8 cellular contexts compared by ENCODE assay signal in genomic region chr20:44886828-44887227, GRCh38. TPM values are rescaled to one million over a fixed set of nuclear protein-coding genes. Genes with fewer than 3 reads are reported as not detected.
DNase-seq lines count a peak whose midpoint lies in the region; ATAC-seq and TF ChIP-seq lines count a peak whose summit lies in the region.

No MANE protein-coding gene starts in this region.

- DNase-seq in CD4-positive, CD25-positive, alpha-beta regulatory T cell, result no peak
- DNase-seq in NT2/D1 (ENCODE audit: low read depth, low spot score) (no peak), endothelial cell (ENCODE audit: low spot score) (no peak), neural progenitor cell (ENCODE audit: low spot score) (no peak), DMS79 (lab: John Stamatoyannopoulos, UW) (no peak), NCI-H2029 treated with DMSO at 0.1 percent for 48 hours (lab: John Stamatoyannopoulos, UW) (no peak), kidney tubule cell (ENCODE audit: low spot score) (no peak), glomerular visceral epithelial cell (ENCODE audit: extremely low spot score) (no peak)

- peak overlapping the region; percentile 90 to 98 (median 95) for H3K4me3 Mint-ChIP-seq in CD4-positive, CD25-positive, alpha-beta regulatory T cell
- H3K4me3 Mint-ChIP-seq in endothelial cell (ENCODE audit: unreplicated experiment) (peak overlapping the region; percentile 99), neural progenitor cell (peak overlapping the region; percentile 95)

- H3K9ac ChIP-seq in NT2/D1 (ENCODE audit: insufficient read length, low read depth) (peak overlapping the region; percentile 94), neural progenitor cell (peak overlapping the region; percentile 76)

- peaks cover 9% of the 10 kb centered on the region for H3F3A ChIP-seq in neural progenitor cell (ENCODE audit: low read depth)

- no peak for ATAC-seq in CD4-positive, CD25-positive, alpha-beta regulatory T cell (ENCODE audit: low read depth in 2 of 2)

- peaks cover 60% of the 10 kb centered on the region for H4K20me1 ChIP-seq in neural progenitor cell (ENCODE audit: low read depth)

- H3K4me1 Mint-ChIP-seq in CD4-positive, CD25-positive, alpha-beta regulatory T cell, result peaks cover 23 to 83% (median 57%) of the 10 kb centered on the region in 4 donors
- H3K4me1 Mint-ChIP-seq in endothelial cell (ENCODE audit: unreplicated experiment) (peaks cover 28% of the 10 kb centered on the region), neural progenitor cell (peaks cover 29% of the 10 kb centered on the region)

- peak overlapping the region; percentile 87 for H3K4me3 ChIP-seq in CD4-positive, CD25-positive, alpha-beta regulatory T cell (ENCODE audit: low read depth, low read length)
- peak overlapping the region; percentile 89 for H3K4me3 ChIP-seq in NT2/D1 (ENCODE audit: insufficient read length, low read depth)
- H3K4me3 ChIP-seq in neural progenitor cell, result peak overlapping the region; percentile 81

- H3K36me3 Mint-ChIP-seq in CD4-positive, CD25-positive, alpha-beta regulatory T cell, result peaks cover 4% of the 10 kb centered on the region
- peaks cover 7% of the 10 kb centered on the region for H3K36me3 Mint-ChIP-seq in endothelial cell (ENCODE audit: low read depth, unreplicated experiment)
- H3K36me3 Mint-ChIP-seq in neural progenitor cell, result peaks cover 2% of the 10 kb centered on the region

- H3K4me2 ChIP-seq in neural progenitor cell, result peak overlapping the region; percentile 98

- peaks cover 63% of the 10 kb centered on the region for H3K4me1 ChIP-seq in CD4-positive, CD25-positive, alpha-beta regulatory T cell (ENCODE audit: control insufficient read depth, insufficient read depth, low read length, poor library complexity, severe bottlenecking)
- H3K4me1 ChIP-seq in NT2/D1 (ENCODE audit: insufficient read depth, insufficient read length) (peaks cover 2% of the 10 kb centered on the region), neural progenitor cell (peaks cover 24% of the 10 kb centered on the region)

- H3K27me3 ChIP-seq in CD4-positive, CD25-positive, alpha-beta regulatory T cell (ENCODE audit: control insufficient read depth, insufficient read depth, low read length), result no peaks in the 10 kb centered on the region
- H3K27me3 ChIP-seq in NT2/D1 (ENCODE audit: insufficient read depth, insufficient read length), result no peaks in the 10 kb centered on the region
- no peaks in the 10 kb centered on the region for H3K27me3 ChIP-seq in neural progenitor cell

- no peaks in the 10 kb centered on the region for H3K9me3 Mint-ChIP-seq in CD4-positive, CD25-positive, alpha-beta regulatory T cell
- H3K9me3 Mint-ChIP-seq in endothelial cell (ENCODE audit: unreplicated experiment) (no peaks in the 10 kb centered on the region), neural progenitor cell (no peaks in the 10 kb centered on the region)

- H3K27me3 Mint-ChIP-seq in CD4-positive, CD25-positive, alpha-beta regulatory T cell, result no peaks in the 10 kb centered on the region
- H3K27me3 Mint-ChIP-seq in endothelial cell (ENCODE audit: unreplicated experiment) (peaks cover 5% of the 10 kb centered on the region), neural progenitor cell (ENCODE audit: insufficient read depth, low read depth) (peaks cover 9% of the 10 kb centered on the region)

- peaks cover 64% of the 10 kb centered on the region for H3K79me2 ChIP-seq in neural progenitor cell (ENCODE audit: low read depth)

- peak overlapping the region; percentile 94 for H3K27ac ChIP-seq in CD4-positive, CD25-positive, alpha-beta regulatory T cell (ENCODE audit: insufficient read depth, low read length, poor library complexity, severe bottlenecking)
- H3K27ac ChIP-seq in neural progenitor cell, result no peak overlapping the region

- peaks cover 8% of the 10 kb centered on the region for H3K36me3 ChIP-seq in CD4-positive, CD25-positive, alpha-beta regulatory T cell (ENCODE audit: control insufficient read depth, insufficient read depth, low read length)
- H3K36me3 ChIP-seq in NT2/D1 (ENCODE audit: insufficient read depth, insufficient read length, low read length) (peaks cover 37% of the 10 kb centered on the region), neural progenitor cell (no peaks in the 10 kb centered on the region)

- TF ChIP-seq CTCF in endothelial cell (IDR thresholded peaks at IDR 0.05; ENCODE audit: unreplicated experiment) (no peak), neural progenitor cell (IDR thresholded peaks at IDR 0.05) (no peak)

- no peaks in the 10 kb centered on the region for H3K9me3 ChIP-seq in CD4-positive, CD25-positive, alpha-beta regulatory T cell (ENCODE audit: control insufficient read depth in 2 of 2, low read length in 2 of 2)
- H3K9me3 ChIP-seq in NT2/D1 (ENCODE audit: insufficient read depth, low read length) (no peaks in the 10 kb centered on the region), neural progenitor cell (ENCODE audit: low read depth) (no peaks in the 10 kb centered on the region)

- peak overlapping the region; percentile 94 to 97 (median 95) for H3K27ac Mint-ChIP-seq in CD4-positive, CD25-positive, alpha-beta regulatory T cell
- H3K27ac Mint-ChIP-seq in endothelial cell (ENCODE audit: unreplicated experiment) (peak overlapping the region; percentile 96), neural progenitor cell (no peak overlapping the region)

- H2AFZ ChIP-seq in neural progenitor cell (replicated peaks), result no peak overlapping the region

RNA-seq across cellular contexts. Expression of gene YWHAB, which starts 1.3 kb away (rescaled TPM):
- total RNA-seq in CD4-positive, CD25-positive, alpha-beta regulatory T cell, result 303 TPM
- polyA plus RNA-seq in CD4-positive, CD25-positive, alpha-beta regulatory T cell, result 100 to 1,000 TPM; 567 to 927 (median 748) TPM
- total RNA-seq in endothelial cell (ENCODE audit: unreplicated experiment) (183 TPM), neural progenitor cell (ENCODE audit: low replicate concordance) (99.4 and 107 TPM in 2 replicates)

RNA-seq across cellular contexts. Expression of gene PABPC1L, which starts 23.0 kb away (rescaled TPM):
- 66.1 TPM for total RNA-seq in CD4-positive, CD25-positive, alpha-beta regulatory T cell
- polyA plus RNA-seq in CD4-positive, CD25-positive, alpha-beta regulatory T cell, result under 1 TPM in 2 of 4 donors, not detected in 2; 0.12 to 0.68 TPM
- total RNA-seq in endothelial cell (ENCODE audit: unreplicated experiment), result 17.3 TPM
- 45.3 and 56.3 TPM in 2 replicates for total RNA-seq in neural progenitor cell (ENCODE audit: low replicate concordance)
